Comparison of ENCODE assay signal across 8 cellular contexts in the genomic region with DNA sequence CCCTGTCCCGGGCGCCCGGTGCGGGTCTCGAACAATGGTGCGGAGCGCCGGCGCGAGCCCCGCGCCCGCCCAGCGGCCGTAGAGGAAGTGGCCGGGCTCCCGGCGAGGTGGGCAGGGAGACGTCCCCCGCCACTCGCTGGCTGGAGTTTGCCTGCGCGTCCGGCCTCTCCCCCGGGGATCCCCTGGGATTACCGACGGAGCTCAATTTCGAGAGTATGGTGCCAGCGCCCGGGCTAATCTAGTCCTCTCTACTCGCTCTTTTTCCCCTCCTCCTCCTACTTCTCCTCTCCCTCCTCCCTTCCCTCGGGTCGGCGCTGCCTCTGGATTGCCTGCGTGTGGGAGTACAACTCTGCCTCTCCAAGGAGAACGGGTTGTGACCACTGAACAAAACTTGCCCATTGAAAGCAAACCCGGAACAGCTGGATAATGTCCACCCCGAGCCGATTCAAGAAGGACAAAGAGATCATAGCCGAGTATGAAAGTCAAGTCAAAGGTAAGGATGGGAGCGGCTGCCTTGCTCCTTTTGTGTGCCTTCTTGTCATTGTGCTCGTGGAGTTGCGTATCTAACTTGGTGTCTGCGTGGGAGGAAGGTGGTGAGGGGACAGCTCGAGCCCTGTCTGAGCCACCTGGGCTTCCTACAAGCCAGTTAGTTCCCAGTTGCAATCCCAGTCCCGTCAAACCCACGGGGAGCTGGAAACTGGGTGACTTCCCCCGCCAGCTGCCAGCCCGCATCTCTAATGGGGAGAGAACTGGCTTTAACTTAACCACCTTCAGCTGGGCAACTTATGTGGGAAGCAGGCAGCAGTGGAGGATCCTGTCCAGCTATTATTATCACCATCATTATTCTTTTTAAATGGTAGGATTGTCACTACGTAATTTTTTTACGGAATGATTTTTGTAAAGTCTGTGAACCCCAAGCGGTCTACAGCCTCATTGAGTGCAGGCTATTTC. TPM values are rescaled to one million over a fixed set of nuclear protein-coding genes. Genes with fewer than 3 reads are reported as not detected.
A peak's percentile ranks its signal among the peaks of the same experiment; 100 is the strongest.
DNase-seq lines count a peak whose midpoint lies in the region; ATAC-seq, FAIRE-seq and TF ChIP-seq lines count a peak whose summit lies in the region.

A gene (plus strand): TSS at position 310 of the 951 bp plus-strand sequence. CDS start 117 bp downstream, at position 427.

- CTCF ChIA-PET in AG04450 (lab: Charles Lee) (interaction anchor here (0.6 to 3.1 kb wide), 26 partner anchors 10 to 482 kb away, joined by 3 to 24 read pairs (median 3); no protein-coding TSS in a partner anchor), K562 (lab: Yijun Ruan, JAX; ENCODE audit: low intra/inter-chr PET ratio) (interaction anchor here (2.3 kb wide), 1 partner anchor 411 kb away, joined by 15 read pairs; no protein-coding TSS in a partner anchor)

- H2AFZ ChIP-seq in K562 (ENCODE audit: low read depth, low read length): peak within 1 kb of the TSS; percentile 97

- WGBS in K562 (ENCODE audit: insufficient coverage, low coverage, missing lambda C conversion rate): 7% methylated on average over 50 of the region's 52 CpGs

- H3K27ac ChIP-seq in AG04450 (ENCODE audit: low read depth, low read length): peak within 1 kb of the TSS; percentile 89
- no peak within 1 kb of the TSS; the same call in 2 of the 3 replicates for H3K27ac ChIP-seq in K562 (ENCODE audit: extremely low read depth, low read depth, low read length)

- peak within 1 kb of the TSS; percentile 87 for H3K4me2 ChIP-seq in K562 (ENCODE audit: insufficient read depth, low read length)

- H3K4me3 ChIP-seq in AG04450 (ENCODE audit: low read depth, low read length): peak within 1 kb of the TSS; percentile 97
- peak within 1 kb of the TSS; percentile 71 for H3K4me3 ChIP-seq in GM06990 (replicated peaks; ENCODE audit: low read depth, low read length)
- peak within 1 kb of the TSS; percentile 50 for H3K4me3 ChIP-seq in K562

- in situ Hi-C loops in K562 (cut with MboI): loop anchor here (25.0 kb wide), 1 partner anchor 543 kb away; a partner anchor contains a TSS

- peak within 1 kb of the TSS; percentile 25 to 88; a peak in 3 of 4 replicates for H3K9ac ChIP-seq in K562 (ENCODE audit: insufficient read depth in 1 of 2, low read depth in 2 of 2, low read length in 2 of 2)

- no peak for TF ChIP-seq POLR2A in K562 (conservative IDR thresholded peaks at IDR 0.05)

- H3K27me3 ChIP-seq in AG04450 (ENCODE audit: control insufficient read depth, insufficient read depth, low read length): no peaks in the 10 kb centered on the region
- H3K27me3 ChIP-seq in GM06990 (replicated peaks; ENCODE audit: control insufficient read depth, insufficient read depth, low read length): peaks cover 2% of the 10 kb centered on the region
- H3K27me3 ChIP-seq in K562 (ENCODE audit: control insufficient read depth in 2 of 2, insufficient read depth in 2 of 2, low read length in 2 of 2): peaks cover 25% of the 10 kb centered on the region in 2 experiments; a peak in 4 of 5 replicates

- peaks cover 6 to 18% of the 10 kb centered on the region in 2 experiments; a peak in 4 of 5 replicates for H3K4me1 ChIP-seq in K562 (replicated peaks in 1 of 2; ENCODE audit: control insufficient read depth in 2 of 2, insufficient read depth in 2 of 2, low read length in 2 of 2)

- BruUV-seq in K562 (replicated peaks; lab: Mats Ljungman, UMichigan): no TSS peak

- no peaks in the 10 kb centered on the region; the same call in 1 of the 2 replicates for H3K9me3 ChIP-seq in AG04450 (ENCODE audit: control insufficient read depth, insufficient read depth, low read length)
- H3K9me3 ChIP-seq in K562 (replicated peaks; ENCODE audit: control insufficient read depth, insufficient read depth, low read depth, low read length): no peaks in the 10 kb centered on the region

- no peak for TF ChIP-seq EP300 in K562 (IDR thresholded peaks at IDR 0.05; ENCODE audit: low read length)

- H3K79me2 ChIP-seq in K562 (ENCODE audit: control insufficient read depth, insufficient read depth, low read length): no peaks in the 10 kb centered on the region

- ATAC-seq in HG03097 (IDR thresholded peaks at IDR 0.05; ENCODE audit: low FRiP score, unreplicated experiment) (peak; percentile 17), K562 (peak; percentile 35)

- TF ChIP-seq CTCF in AG04450 (IDR thresholded peaks at IDR 0.05; ENCODE audit: low read depth, low read length) (peak; percentile 22; the same call in 1 of the 2 replicates), GM06990 (IDR thresholded peaks at IDR 0.05; ENCODE audit: insufficient read depth, low read length, poor library complexity, severe bottlenecking) (no peak), K562 (IDR thresholded peaks at IDR 0.05 in 2 of 3, conservative IDR thresholded peaks at IDR 0.05 in 1 of 3; ENCODE audit: insufficient read depth in 2 of 3, low read depth in 1 of 3, low read length in 3 of 3) (no peak)

- intact Hi-C loops in K562 (cut with micrococcal nuclease) (loop anchor here (10.0 kb wide), 1 partner anchor 110 kb away; no protein-coding TSS in a partner anchor), posterior vena cava (cut with DNase I) (no loop called here)

- POLR2A ChIA-PET in AG04450 (lab: Yijun Ruan, JAX): interaction anchor here (0.8 to 2.3 kb wide), 6 partner anchors 16 to 337 kb away, joined by 3 to 12 read pairs (median 6); no protein-coding TSS in a partner anchor
- POLR2A ChIA-PET in K562 (lab: Yijun Ruan, JAX): no interaction called here

- no peak for FAIRE-seq in K562 (lab: Jason Lieb, UNC)

- no peak for TF ChIP-seq RAD21 in K562 (CRISPR knock-in tag; conservative IDR thresholded peaks at IDR 0.05 in 1 of 2, IDR thresholded peaks at IDR 0.05 in 1 of 2)

- H4K20me1 ChIP-seq in K562 (replicated peaks; ENCODE audit: control insufficient read depth, insufficient read depth, low read length): no peaks in the 10 kb centered on the region

- H3K9me1 ChIP-seq in K562 (ENCODE audit: control insufficient read depth, insufficient read depth, low read length): no peaks in the 10 kb centered on the region

- no peaks in the 10 kb centered on the region for H3K36me3 ChIP-seq in GM06990 (ENCODE audit: control insufficient read depth, insufficient read depth, low read length)
- no peaks in the 10 kb centered on the region for H3K36me3 ChIP-seq in K562 (ENCODE audit: control insufficient read depth, insufficient read depth, low read length)

- DNase-seq in AG04450 (ENCODE audit: low read depth, low spot score) (no peak), GM06990 (ENCODE audit: extremely low read depth, insufficient read length) (no peak), NCI-H69 (lab: John Stamatoyannopoulos, UW) (peak; percentile 90), K562 (ENCODE audit: extremely low read depth in 1 of 4, low spot score in 3 of 4) (peak; percentile 18 to 27 (median 24)), hypothalamus (lab: John Stamatoyannopoulos, UW) (peak in 44 of 51 donors; percentile 15 to 88 (median 60)), posterior vena cava (ENCODE audit: low spot score) (peak; percentile 91), cortex of kidney (lab: John Stamatoyannopoulos, UW) (no peak)

TF ChIP-seq in K562, 482 proteins besides CTCF, POLR2A, EP300 and RAD21 (continues in another document):
- peak; percentile 32 for TF ChIP-seq CBX8 (IDR thresholded peaks at IDR 0.05; ENCODE audit: borderline replicate concordance, extremely low read depth, low read depth, low read length, poor library complexity, severe bottlenecking)
- TF ChIP-seq, protein P1, sequence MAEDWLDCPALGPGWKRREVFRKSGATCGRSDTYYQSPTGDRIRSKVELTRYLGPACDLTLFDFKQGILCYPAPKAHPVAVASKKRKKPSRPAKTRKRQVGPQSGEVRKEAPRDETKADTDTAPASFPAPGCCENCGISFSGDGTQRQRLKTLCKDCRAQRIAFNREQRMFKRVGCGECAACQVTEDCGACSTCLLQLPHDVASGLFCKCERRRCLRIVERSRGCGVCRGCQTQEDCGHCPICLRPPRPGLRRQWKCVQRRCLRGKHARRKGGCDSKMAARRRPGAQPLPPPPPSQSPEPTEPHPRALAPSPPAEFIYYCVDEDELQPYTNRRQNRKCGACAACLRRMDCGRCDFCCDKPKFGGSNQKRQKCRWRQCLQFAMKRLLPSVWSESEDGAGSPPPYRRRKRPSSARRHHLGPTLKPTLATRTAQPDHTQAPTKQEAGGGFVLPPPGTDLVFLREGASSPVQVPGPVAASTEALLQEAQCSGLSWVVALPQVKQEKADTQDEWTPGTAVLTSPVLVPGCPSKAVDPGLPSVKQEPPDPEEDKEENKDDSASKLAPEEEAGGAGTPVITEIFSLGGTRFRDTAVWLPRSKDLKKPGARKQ (CRISPR knock-in tag; IDR thresholded peaks at IDR 0.05): no peak
- no peak for TF ChIP-seq DDX20 (tag; IDR thresholded peaks at IDR 0.05; ENCODE audit: low read depth)
- no peak for TF ChIP-seq STAT5A (IDR thresholded peaks at IDR 0.05; ENCODE audit: borderline replicate concordance, low read length)
- TF ChIP-seq ADNP (tag; IDR thresholded peaks at IDR 0.05): no peak
- 0 out of 2 replicates have a peak, but pooled peaks have one; percentile 8 for TF ChIP-seq SPI1 (IDR thresholded peaks at IDR 0.05; ENCODE audit: borderline replicate concordance, low read depth, low read length)
- no peak for TF ChIP-seq SAFB (IDR thresholded peaks at IDR 0.05; ENCODE audit: borderline replicate concordance, low read depth, low read length)

RNA-seq across cellular contexts. Expression of the gene that starts here (rescaled TPM):
- polyA plus RNA-seq in AG04450 (2011; rRNA removed): 21.6 and 24.9 TPM in 2 replicates
- 73.7 and 84.9 TPM in 2 replicates for polyA minus RNA-seq in AG04450 (2011; rRNA and poly(A)+ RNA removed)
- total RNA-seq in K562 (2011; cell fraction: chromatin; rRNA removed; ENCODE audit: low replicate concordance): 0.12 and 1.4 TPM in 2 replicates
- not detected in 2 replicates for total RNA-seq in K562 (2011; cell fraction: nucleolus; rRNA removed)
- total RNA-seq in K562 (2011; cell fraction: nucleoplasm; rRNA removed): under 0.01 and 0.08 TPM in 2 replicates
- total RNA-seq in K562 (2014; rRNA removed): not detected in 2 replicates
- total RNA-seq in K562 (2014; rRNA removed; fragmentation: Illumina TruSeq; extraction: Trizol): 0.03 TPM in 1 of 2 replicates, not detected in the other
- not detected in 2 replicates for total RNA-seq in K562 (2015; rRNA removed; fragmentation: Illumina TruSeq; extraction: Trizol)
- total RNA-seq in K562 (2021): 0.09 and 0.27 TPM in 2 replicates
- polyA plus RNA-seq in K562 (2011; rRNA removed): 0.03 and 0.13 TPM in 2 replicates
- 0.03 TPM in 1 of 2 replicates, not detected in the other for polyA plus RNA-seq in K562 (2011; cell fraction: cytosol; rRNA removed)
- 0.04 and 0.06 TPM in 2 replicates for polyA plus RNA-seq in K562 (2011; cell fraction: nucleus; rRNA removed)
- 0.01 and 0.14 TPM in 2 replicates for polyA plus RNA-seq in K562 (2012)
- 0.04 TPM in 2 replicates for polyA plus RNA-seq in K562 (2014; fragmentation: Illumina TruSeq; extraction: Trizol)
- under 1 TPM; 0.01 to 0.03 TPM for polyA plus RNA-seq in K562 (2014; fragmentation: Nextera tagmentation; extraction: Ambion mirVana)
- polyA plus RNA-seq in K562 (2014; rRNA removed): 0.01 TPM in 1 of 2 replicates, not detected in the other
- polyA minus RNA-seq in K562 (2011; rRNA and poly(A)+ RNA removed): 0.11 and 0.12 TPM in 2 replicates
- not detected in 2 replicates for polyA minus RNA-seq in K562 (2011; cell fraction: cytosol; rRNA and poly(A)+ RNA removed)
- 0.78 TPM in 1 of 2 replicates, not detected in the other for polyA minus RNA-seq in K562 (2011; cell fraction: nucleus; rRNA and poly(A)+ RNA removed)
- total RNA-seq in posterior vena cava: 10 to 100 TPM; 11.2 to 16.0 TPM

Comparison
In these comparisons a context has a peak if more than half of its experiments do, and no peak if none do; other contexts are left out.
1. RNA of the gene that starts here (total RNA-seq): 11.2 to 16.0 TPM in posterior vena cava; under 0.01 to 1.4 TPM in K562; every median in the first group is over 4 times any median in the second.
2. RNA of the gene that starts here (polyA plus RNA-seq): 21.6 to 24.9 TPM in AG04450; 0.01 to 0.14 TPM in K562; every median in the first group is over 10 times any median in the second.
3. DNase-seq: peak in NCI-H69 (single experiment), K562 (4 of 4), hypothalamus (44 of 51) and posterior vena cava (single experiment); none in AG04450 (single experiment), GM06990 (single experiment) and cortex of kidney (single experiment).
4. Peak in every context shown above with its lines, with median percentiles within 50 percentile points of each other: H3K4me3 ChIP-seq.